ENCODE assay signal across 17 cellular contexts in genomic region chr16:27369806-27370205, GRCh38. TPM values are rescaled to one million over a fixed set of nuclear protein-coding genes. Genes with fewer than 3 reads are reported as not detected.
A peak's percentile ranks its signal among the peaks of the same experiment; 100 is the strongest.
DNase-seq lines count a peak whose midpoint lies in the region; ATAC-seq, FAIRE-seq and TF ChIP-seq lines count a peak whose summit lies in the region.
"Had no signal": no experiment of that assay in that cellular context is flagged by ENCODE, and none has a peak within 500 bp of the region (broad histone marks: within the 10 kb centered on the region; RNA-seq: fewer than 3 reads in every experiment).

No MANE protein-coding gene starts in this region.

- peaks cover 0 to 2% of the 10 kb centered on the region in 2 donors for H3K36me3 Mint-ChIP-seq in CD4-positive, alpha-beta memory T cell
- no peaks in the 10 kb centered on the region for H3K36me3 Mint-ChIP-seq in natural killer cell
- H3K36me3 Mint-ChIP-seq: WTC11 had no signal

- RAD21 ChIA-PET in GM12878 (lab: Charles Lee; ENCODE audit: unreplicated experiment), result interaction anchor here (0.8 to 9.3 kb wide), 5 partner anchors 8 to 190 kb away, joined by 6 to 224 read pairs (median 94); partner anchors contain the start of gene IL21R

- H3K27ac ChIP-seq in CD4-positive, alpha-beta memory T cell (ENCODE audit: low read depth, low read length), result no peak overlapping the region
- H3K27ac ChIP-seq in GM12878 (ENCODE audit: control insufficient read depth, insufficient read depth) (no peak overlapping the region), vagina (no peak overlapping the region)
- H3K27ac ChIP-seq: coronary artery, KMS-11, suprapubic skin had no signal

- 67% methylated on average over 3 of the region's 3 CpGs for WGBS in GM12878 (ENCODE audit: insufficient coverage, insufficient replicate concordance, low lambda C conversion rate, missing lambda C conversion rate)

- SMC1A ChIA-PET in GM12878 (lab: Charles Lee; ENCODE audit: uncharacterized antibody, unreplicated experiment), result interaction anchor here (0.5 to 5.5 kb wide), 10 partner anchors 13 to 215 kb away, joined by 3 to 152 read pairs (median 20); partner anchors contain the start of gene IL21R

- H3K9me3 ChIP-seq in CD4-positive, alpha-beta memory T cell (ENCODE audit: control insufficient read depth in 1 of 2, low read length in 2 of 2), result no peaks in the 10 kb centered on the region
- H3K9me3 ChIP-seq in GM12878 (replicated peaks; ENCODE audit: control insufficient read depth, insufficient read depth, low read length), result peaks cover 12% of the 10 kb centered on the region; the same call in 2 of the 3 replicates
- H3K9me3 ChIP-seq in vagina, result peaks cover 3% of the 10 kb centered on the region
- H3K9me3 ChIP-seq: Caco-2, suprapubic skin had no signal

- FAIRE-seq in GM12878 (lab: Jason Lieb, UNC), result no peak

- TF ChIP-seq CTCF in GM12878 (IDR thresholded peaks at IDR 0.05 in 2 of 3, conservative IDR thresholded peaks at IDR 0.05 in 1 of 3; ENCODE audit: control insufficient read depth in 2 of 3, extremely low read depth in 1 of 3, insufficient read depth in 1 of 3, low read depth in 3 of 3, low read length in 3 of 3) (no peak), natural killer cell (IDR thresholded peaks at IDR 0.05) (no peak), vagina (IDR thresholded peaks at IDR 0.05) (no peak)

- CTCF ChIA-PET in CD4-positive, alpha-beta memory T cell (lab: Charles Lee; ENCODE audit: partially characterized antibody), result interaction anchor here (8.5 to 8.6 kb wide), 2 partner anchors 136 to 190 kb away, joined by 139 to 213 read pairs; no protein-coding TSS in a partner anchor
- CTCF ChIA-PET in GM12878 (lab: Yijun Ruan, JAX), result interaction anchor here (0.7 to 11.8 kb wide), 9 partner anchors 18 to 216 kb away, joined by 3 to 259 read pairs (median 17); no protein-coding TSS in a partner anchor

- no peak overlapping the region for H3K9ac ChIP-seq in GM12878 (ENCODE audit: control insufficient read depth, insufficient read depth, low read length)
- H3K9ac ChIP-seq: KMS-11 had no signal

- H3K4me3 ChIP-seq in CD4-positive, alpha-beta memory T cell (ENCODE audit: low read length in 2 of 2), result no peak overlapping the region
- no peak overlapping the region for H3K4me3 ChIP-seq in GM12878
- H3K4me3 ChIP-seq in vagina, result no peak overlapping the region
- H3K4me3 ChIP-seq: coronary artery, suprapubic skin had no signal

- TF ChIP-seq EP300 in GM12878 (IDR thresholded peaks at IDR 0.05; ENCODE audit: borderline replicate concordance in 1 of 2, control insufficient read depth in 1 of 2, low read depth in 2 of 2, low read length in 2 of 2), result no peak

- POLR2A ChIA-PET in CD4-positive, alpha-beta memory T cell (lab: Charles Lee; ENCODE audit: partially characterized antibody), result interaction anchor here (0.9 to 8.6 kb wide), 5 partner anchors 35 to 215 kb away, joined by 3 to 239 read pairs (median 31); partner anchors contain the start of gene IL21R
- POLR2A ChIA-PET in GM12878 (lab: Charles Lee), result interaction anchor here (1.1 kb wide), 1 partner anchor 15 kb away, joined by 3 read pairs; no protein-coding TSS in a partner anchor

- H3K4me2 ChIP-seq in GM12878 (ENCODE audit: control insufficient read depth, insufficient read depth), result no peak overlapping the region
- H3K4me2 ChIP-seq: KMS-11 had no signal

- TF ChIP-seq RAD21 in GM12878 (IDR thresholded peaks at IDR 0.05; ENCODE audit: insufficient read depth, low read depth, low read length), result no peak

- no peaks in the 10 kb centered on the region for H4K20me1 ChIP-seq in GM12878 (ENCODE audit: control insufficient read depth, insufficient read depth)

- no TSS peak for BruUV-seq in GM12878 (replicated peaks; lab: Mats Ljungman, UMichigan)

- H3K4me3 Mint-ChIP-seq in CD4-positive, alpha-beta memory T cell, result peak overlapping the region in 1 of 8 donors; percentile 12
- no peak overlapping the region for H3K4me3 Mint-ChIP-seq in natural killer cell
- H3K4me3 Mint-ChIP-seq: WTC11 had no signal

- H3K4me1 ChIP-seq in CD4-positive, alpha-beta memory T cell (ENCODE audit: insufficient read depth, low read length), result peaks cover 80% of the 10 kb centered on the region
- peaks cover 44% of the 10 kb centered on the region for H3K4me1 ChIP-seq in GM12878 (ENCODE audit: control insufficient read depth, insufficient read depth, low read length)
- H3K4me1 ChIP-seq in vagina, result peaks cover 12% of the 10 kb centered on the region

- no peak overlapping the region for H2AFZ ChIP-seq in GM12878 (ENCODE audit: control insufficient read depth, low read depth, low read length)

- TF ChIP-seq POLR2A in GM12878 (IDR thresholded peaks at IDR 0.05; ENCODE audit: low read depth, low read length), result no peak
- TF ChIP-seq POLR2A in vagina (IDR thresholded peaks at IDR 0.05), result no peak

- intact Hi-C loops in CD4-positive, alpha-beta memory T cell (cut with micrococcal nuclease), result no loop called here
- intact Hi-C loops in GM12878 (cut with micrococcal nuclease; ENCODE audit: unreplicated experiment), result loop anchor here (5.0 kb wide), 1 partner anchor 53 kb away; no protein-coding TSS in a partner anchor
- intact Hi-C loops in natural killer cell (cut with micrococcal nuclease), result loop anchor here (2.0 to 5.0 kb wide), 4 partner anchors 32 to 215 kb away; partner anchors contain the start of gene IL21R
- intact Hi-C loops in vagina (cut with DNase I), result loop anchor here (5.0 kb wide), 2 partner anchors 58 to 133 kb away; partner anchors contain the start of gene IL4R

- H3K4me1 Mint-ChIP-seq in CD4-positive, alpha-beta memory T cell, result peaks cover 22 to 56% (median 38%) of the 10 kb centered on the region in 4 donors
- peaks cover 0 to 23% of the 10 kb centered on the region in 2 donors for H3K4me1 Mint-ChIP-seq in natural killer cell

- peak overlapping the region; percentile 82 to 99 (median 99) for H3K27ac Mint-ChIP-seq in CD4-positive, alpha-beta memory T cell
- H3K27ac Mint-ChIP-seq in natural killer cell, result peak overlapping the region; percentile 94 to 95
- H3K27ac Mint-ChIP-seq: WTC11 had no signal

- DNase-seq in CD4-positive, alpha-beta memory T cell, result no peak
- DNase-seq in HT1080 (ENCODE audit: low read depth) (peak; percentile 26), GM12878 (ENCODE audit: low read depth, low spot score) (no peak), natural killer cell (no peak), vagina (ENCODE audit: extremely low spot score in 2 of 2) (no peak), OCI-M2 (lab: John Stamatoyannopoulos, UW; ENCODE audit: unreplicated experiment) (no peak), anterior cingulate cortex (lab: John Stamatoyannopoulos, UW) (no peak), C1 segment of cervical spinal cord (lab: John Stamatoyannopoulos, UW) (no peak)
- DNase-seq: activated gamma-delta T cell; Caco-2; NCI-H187; NK-92 treated with Interleukin-12 subunit alpha and Interleukin-12 subunit beta, amount 100 ng/mL, for 24 hours; right cardiac atrium had no signal

- no peaks in the 10 kb centered on the region for H3K27me3 Mint-ChIP-seq in CD4-positive, alpha-beta memory T cell
- H3K27me3 Mint-ChIP-seq in natural killer cell (ENCODE audit: low read depth in 2 of 2), result no peaks in the 10 kb centered on the region

- in situ Hi-C loops in GM12878 (cut with MboI), result loop anchor here (5.0 to 25.0 kb wide), 2 partner anchors 138 to 1533 kb away; no protein-coding TSS in a partner anchor

- H3K79me2 ChIP-seq in GM12878 (ENCODE audit: control insufficient read depth, insufficient read depth, low read length), result no peaks in the 10 kb centered on the region

- H3K36me3 ChIP-seq in CD4-positive, alpha-beta memory T cell (ENCODE audit: insufficient read depth, low read length), result no peaks in the 10 kb centered on the region
- no peaks in the 10 kb centered on the region for H3K36me3 ChIP-seq in GM12878 (ENCODE audit: control insufficient read depth in 2 of 2, insufficient read depth in 2 of 2, low read length in 1 of 2)
- no peaks in the 10 kb centered on the region for H3K36me3 ChIP-seq in vagina
- H3K36me3 ChIP-seq: suprapubic skin had no signal

- peaks cover 0 to 3% (median 0%) of the 10 kb centered on the region in 8 donors for H3K9me3 Mint-ChIP-seq in CD4-positive, alpha-beta memory T cell
- peaks cover 2 to 3% of the 10 kb centered on the region in 2 donors for H3K9me3 Mint-ChIP-seq in natural killer cell
- H3K9me3 Mint-ChIP-seq: WTC11 had no signal

- ATAC-seq in GM12878 (no peak), natural killer cell (no peak)
- ATAC-seq: right cardiac atrium, WTC11 had no signal

- no peaks in the 10 kb centered on the region for H3K27me3 ChIP-seq in CD4-positive, alpha-beta memory T cell (ENCODE audit: insufficient read depth, low read length)
- H3K27me3 ChIP-seq in GM12878 (replicated peaks in 1 of 2; ENCODE audit: control insufficient read depth in 2 of 2, insufficient read depth in 2 of 2, low read length in 1 of 2) (no peaks in the 10 kb centered on the region), vagina (no peaks in the 10 kb centered on the region)
- H3K27me3 ChIP-seq: suprapubic skin had no signal

RNA-seq across cellular contexts. Expression of gene IL21R, which starts 32.2 kb away (rescaled TPM):
- total RNA-seq in CD4-positive, alpha-beta memory T cell, result 10 to 100 TPM; 28.3 to 29.1 TPM
- polyA plus RNA-seq in CD4-positive, alpha-beta memory T cell, result 10 to 100 TPM; 18.4 to 28.3 TPM
- total RNA-seq in HT1080 (2014; rRNA removed; shearing (Covaris generic)), result 0.67 and 0.80 TPM in 2 replicates
- 2.5 TPM in 2 replicates for polyA plus RNA-seq in HT1080 (2015; cell fraction: cytosol; rRNA removed)
- 2.3 and 2.6 TPM in 2 replicates for polyA plus RNA-seq in HT1080 (2015; cell fraction: nucleus; rRNA removed)
- 193 and 215 TPM in 2 replicates for total RNA-seq in GM12878 (2013; cell fraction: nucleolus; rRNA removed)
- total RNA-seq in GM12878 (2014; rRNA removed) (106 and 109 TPM in 2 replicates), GM12878 (2014; rRNA removed; fragmentation: Illumina TruSeq; extraction: Trizol) (62.9 and 66.9 TPM in 2 replicates), GM12878 (2021) (138 and 141 TPM in 2 replicates), natural killer cell (10 to 100 TPM; 24.3 to 45.7 (median 26.5) TPM), vagina (0.98 TPM)
- 25.9 TPM for polyA plus RNA-seq in GM12878 (2011; ENCODE audit: low read depth)
- polyA plus RNA-seq in GM12878 (2011; rRNA removed) (23.2 and 57.2 TPM in 2 replicates), GM12878 (2014; fragmentation: Illumina TruSeq; extraction: Trizol) (32.4 and 59.2 TPM in 2 replicates), GM12878 (2014; fragmentation: Nextera tagmentation; extraction: Ambion mirVana) (1 to 10 TPM; 5.3 to 9.7 TPM), GM12878 (2014; rRNA removed) (98.0 and 108 TPM in 2 replicates), GM12878 (2016; fragmentation: Nextera tagmentation; extraction: Ambion mirVana) (100 to 1,000 TPM; 115 to 129 TPM)
- polyA plus RNA-seq in GM12878 (2011; cell fraction: cytosol; rRNA removed), result 84.6 and 89.7 TPM in 2 replicates
- 71.9 and 79.4 TPM in 2 replicates for polyA plus RNA-seq in GM12878 (2011; cell fraction: nucleus; rRNA removed)
- 50.3 and 72.8 TPM in 2 replicates for polyA plus RNA-seq in GM12878 (2012)
- 175 and 195 TPM in 2 replicates for polyA minus RNA-seq in GM12878 (2011; rRNA and poly(A)+ RNA removed)
- polyA minus RNA-seq in GM12878 (2011; cell fraction: cytosol; rRNA and poly(A)+ RNA removed), result 54.0 and 60.1 TPM in 2 replicates
- polyA minus RNA-seq in GM12878 (2011; cell fraction: nucleus; rRNA and poly(A)+ RNA removed), result 65.5 and 104 TPM in 2 replicates

RNA-seq across cellular contexts. Expression of gene IL4R, which starts 56.0 kb away (rescaled TPM):
- total RNA-seq in CD4-positive, alpha-beta memory T cell, result 100 to 1,000 TPM; 143 to 152 TPM
- 10 to 100 TPM; 32.6 to 66.1 TPM for polyA plus RNA-seq in CD4-positive, alpha-beta memory T cell
- total RNA-seq in HT1080 (2014; rRNA removed; shearing (Covaris generic)), result 21.0 and 21.8 TPM in 2 replicates
- 23.0 and 25.6 TPM in 2 replicates for polyA plus RNA-seq in HT1080 (2015; cell fraction: cytosol; rRNA removed)
- 39.9 and 42.4 TPM in 2 replicates for polyA plus RNA-seq in HT1080 (2015; cell fraction: nucleus; rRNA removed)
- 148 and 149 TPM in 2 replicates for total RNA-seq in GM12878 (2013; cell fraction: nucleolus; rRNA removed)
- 36.5 and 39.0 TPM in 2 replicates for total RNA-seq in GM12878 (2014; rRNA removed)
- total RNA-seq in GM12878 (2014; rRNA removed; fragmentation: Illumina TruSeq; extraction: Trizol), result 33.8 and 34.3 TPM in 2 replicates
- 69.5 and 70.4 TPM in 2 replicates for total RNA-seq in GM12878 (2021)
- polyA plus RNA-seq in GM12878 (2011; ENCODE audit: low read depth), result 13.1 TPM
- polyA plus RNA-seq in GM12878 (2011; rRNA removed), result 42.8 and 69.2 TPM in 2 replicates
- polyA plus RNA-seq in GM12878 (2011; cell fraction: cytosol; rRNA removed), result 69.2 and 84.8 TPM in 2 replicates
- 107 and 118 TPM in 2 replicates for polyA plus RNA-seq in GM12878 (2011; cell fraction: nucleus; rRNA removed)
- polyA plus RNA-seq in GM12878 (2012), result 20.4 and 21.2 TPM in 2 replicates
- 19.4 and 39.4 TPM in 2 replicates for polyA plus RNA-seq in GM12878 (2014; fragmentation: Illumina TruSeq; extraction: Trizol)
- 1 to 10 TPM; 2.6 to 8.5 TPM for polyA plus RNA-seq in GM12878 (2014; fragmentation: Nextera tagmentation; extraction: Ambion mirVana)
- 67.3 and 68.6 TPM in 2 replicates for polyA plus RNA-seq in GM12878 (2014; rRNA removed)
- polyA plus RNA-seq in GM12878 (2016; fragmentation: Nextera tagmentation; extraction: Ambion mirVana), result 10 to 100 TPM; 13.8 to 17.6 TPM
- 60.5 and 84.7 TPM in 2 replicates for polyA minus RNA-seq in GM12878 (2011; rRNA and poly(A)+ RNA removed)
- 17.0 and 20.3 TPM in 2 replicates for polyA minus RNA-seq in GM12878 (2011; cell fraction: cytosol; rRNA and poly(A)+ RNA removed)
- 32.0 and 57.7 TPM in 2 replicates for polyA minus RNA-seq in GM12878 (2011; cell fraction: nucleus; rRNA and poly(A)+ RNA removed)
- 10 to 100 TPM; 70.2 to 87.2 (median 86.0) TPM for total RNA-seq in natural killer cell
- 64.1 TPM for total RNA-seq in vagina

Comparison
In these comparisons a context has a peak if more than half of its experiments do, and no peak if none do; other contexts are left out.
1. RNA of gene IL21R, which starts 32.2 kb away (total RNA-seq): 62.9 to 215 TPM in GM12878, 28.3 to 29.1 TPM in CD4-positive, alpha-beta memory T cell and 24.3 to 45.7 TPM in natural killer cell; 0.98 TPM in vagina (single experiment) and 0.67 to 0.80 TPM in HT1080; every median in the first group is over 10 times any median in the second.